Comparison of ENCODE assay signal across 9 cellular contexts in the genomic region with DNA sequence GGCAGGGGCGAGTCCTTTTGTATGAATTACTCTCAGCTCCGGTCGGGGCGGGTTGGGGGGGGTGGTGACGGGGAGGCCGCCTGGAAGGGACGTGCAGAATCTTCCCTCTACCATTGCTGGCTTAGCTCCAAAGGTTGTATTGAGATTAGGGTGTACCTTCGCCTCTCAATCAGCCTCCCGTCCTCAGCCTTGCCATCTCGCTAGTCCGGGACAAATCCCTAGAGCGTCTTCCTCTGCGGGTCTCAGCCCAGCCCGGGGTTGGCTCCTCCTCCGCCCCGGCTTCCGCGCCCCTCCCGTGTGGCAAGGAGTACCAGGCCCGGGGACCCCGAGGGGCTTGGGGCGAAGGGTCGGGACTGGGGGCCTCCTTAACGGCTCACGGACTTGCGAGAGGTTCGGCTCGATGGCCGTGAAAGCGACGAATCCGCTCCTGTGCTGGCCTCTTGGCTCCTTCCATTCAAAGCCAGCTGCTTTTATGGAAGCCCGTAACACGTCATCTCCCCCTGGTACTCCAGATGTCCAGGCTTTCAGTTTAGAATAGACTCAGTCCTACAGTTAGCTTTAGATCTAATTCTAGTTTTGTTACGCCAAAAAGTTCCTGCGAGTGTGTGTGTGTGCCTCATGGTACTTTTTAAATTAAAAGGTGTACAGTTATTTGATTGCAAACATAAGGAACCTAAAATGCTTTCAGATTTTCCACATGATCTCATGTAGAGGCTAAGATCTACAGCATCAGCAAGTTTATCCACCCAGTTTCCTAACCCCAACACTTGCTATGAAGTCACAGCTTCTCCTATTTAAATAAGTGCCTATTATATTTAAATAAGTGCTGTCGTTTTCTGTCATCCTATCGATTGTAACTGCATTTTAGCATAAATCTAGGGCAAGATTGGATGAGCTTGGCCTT. TPM values are rescaled to one million over a fixed set of nuclear protein-coding genes. Genes with fewer than 3 reads are reported as not detected.
DNase-seq lines count a peak whose midpoint lies in the region; ATAC-seq, FAIRE-seq and TF ChIP-seq lines count a peak whose summit lies in the region.
"Had no signal": no experiment of that assay in that cellular context is flagged by ENCODE, and none has a peak within 500 bp of the region (broad histone marks: within the 10 kb centered on the region; RNA-seq: fewer than 3 reads in every experiment).

No MANE protein-coding gene starts in this region.

- H4K91ac ChIP-seq in IMR-90 (ENCODE audit: insufficient read depth, low read depth, low read length), result peak overlapping the region; percentile 89

- H3K36me3 ChIP-seq in DOHH2 (ENCODE audit: control insufficient read depth, low read length), result peaks cover 45% of the 10 kb centered on the region
- peaks cover 32% of the 10 kb centered on the region for H3K36me3 ChIP-seq in IMR-90 (ENCODE audit: control insufficient read depth, insufficient read depth, low read length)
- H3K36me3 ChIP-seq in hepatocyte (replicated peaks; ENCODE audit: insufficient read depth, low read depth), result no peaks in the 10 kb centered on the region

- peak overlapping the region; percentile 97 for H2AK9ac ChIP-seq in IMR-90 (replicated peaks; ENCODE audit: low read depth, low read length, poor library complexity)

- peak overlapping the region; percentile 92 for H3K14ac ChIP-seq in IMR-90 (replicated peaks; ENCODE audit: low read depth, low read length)

- H3K4me3 ChIP-seq in DOHH2 (ENCODE audit: low read length), result peak overlapping the region; percentile 92
- H3K4me3 ChIP-seq in IMR-90 (ENCODE audit: insufficient read depth, low read depth, low read length), result peak overlapping the region; percentile 66
- H3K4me3 ChIP-seq in hepatocyte, result peak overlapping the region; percentile 33

- H4K5ac ChIP-seq in IMR-90 (ENCODE audit: low read depth, low read length), result peak overlapping the region; percentile 81

- WGBS in IMR-90 (ENCODE audit: extremely low coverage in 2 of 2, insufficient read length in 1 of 2), 2 experiments, result 6% methylated on average over 13 of the region's 38 CpGs; no CpG with 5 or more reads in 1 of the 2 experiments
- 7% methylated on average over 35 of the region's 38 CpGs for WGBS in hepatocyte (ENCODE audit: low lambda C conversion rate, missing lambda C conversion rate)

- CTCF ChIA-PET in IMR-90 (lab: Yijun Ruan, JAX), result interaction anchor here (1.7 kb wide), 1 partner anchor 90 kb away, joined by 3 read pairs; no protein-coding TSS in a partner anchor

- H2BK5ac ChIP-seq in IMR-90 (ENCODE audit: low read depth, low read length, poor library complexity, severe bottlenecking), result peak overlapping the region; percentile 98

- peaks cover 3% of the 10 kb centered on the region; the same call in 1 of the 2 replicates for H3K9me1 ChIP-seq in IMR-90 (ENCODE audit: insufficient read depth, low read length)

- peak overlapping the region; percentile 95 for H3K27ac ChIP-seq in DOHH2 (ENCODE audit: low read depth, low read length)
- H3K27ac ChIP-seq in IMR-90 (ENCODE audit: insufficient read depth, low read length), result peak overlapping the region; percentile 97
- H3K27ac ChIP-seq in hepatocyte, result peak overlapping the region; percentile 99

- peak; percentile 91 for DNase-seq in IMR-90
- DNase-seq in RCC 7860 (ENCODE audit: low spot score), result peak; percentile 50
- DNase-seq in amniotic epithelial cell (ENCODE audit: low read depth), result peak; percentile 82
- DNase-seq in hepatocyte (ENCODE audit: low spot score), result peak; percentile 84
- peak; percentile 96 for DNase-seq in retina
- no peak for DNase-seq in stimulated activated naive CD4-positive, alpha-beta T cell (lab: John Stamatoyannopoulos, UW)

- intact Hi-C loops in IMR-90 (cut with micrococcal nuclease), result loop anchor here (1.0 to 2.0 kb wide), 3 partner anchors 59 to 131 kb away; partner anchors contain the start of gene SLC17A5

- H2BK20ac ChIP-seq in IMR-90 (ENCODE audit: low read depth, low read length), result peak overlapping the region; percentile 7

- peak; percentile 56 for TF ChIP-seq POLR2A in IMR-90 (IDR thresholded peaks at IDR 0.05; ENCODE audit: low read depth, low read length)

- peak; percentile 39 for ATAC-seq in GM21717 (IDR thresholded peaks at IDR 0.05; ENCODE audit: unreplicated experiment)
- ATAC-seq in IMR-90 (ENCODE audit: low read depth), result peak; percentile 58

- H2AK5ac ChIP-seq in IMR-90 (ENCODE audit: low read depth, low read length), result peak overlapping the region; percentile 91

- H3F3A ChIP-seq in DOHH2 (ENCODE audit: control insufficient read depth, insufficient read depth), result peaks cover 45% of the 10 kb centered on the region

- peak overlapping the region; percentile 92 for H3K56ac ChIP-seq in IMR-90 (ENCODE audit: extremely low read depth, insufficient read depth, low read length)

- in situ Hi-C loops in IMR-90 (cut with MboI; ENCODE audit: low sequenced_read_pairs), result loop anchor here (5.0 kb wide), 1 partner anchor 61 kb away; no protein-coding TSS in a partner anchor

- peak overlapping the region; percentile 95 for H3K18ac ChIP-seq in IMR-90 (ENCODE audit: low read depth, low read length)

- TF ChIP-seq CTCF in DOHH2 (IDR thresholded peaks at IDR 0.05; ENCODE audit: low read depth, low read length, poor library complexity, severe bottlenecking), result no peak
- TF ChIP-seq CTCF in IMR-90 (conservative IDR thresholded peaks at IDR 0.05; ENCODE audit: low read depth, low read length), result no peak
- no peak for TF ChIP-seq CTCF in hepatocyte (IDR thresholded peaks at IDR 0.05; ENCODE audit: poor library complexity)

- no peak for TF ChIP-seq RAD21 in IMR-90 (IDR thresholded peaks at IDR 0.05; ENCODE audit: low read length)

- H4K20me1 ChIP-seq in DOHH2 (ENCODE audit: control insufficient read depth, insufficient read depth, low read depth, low read length), result peaks cover 14% of the 10 kb centered on the region; the same call in 1 of the 2 replicates
- H4K20me1 ChIP-seq in IMR-90 (ENCODE audit: insufficient read depth, low read length), result peaks cover 41% of the 10 kb centered on the region
- H4K20me1 ChIP-seq in hepatocyte (ENCODE audit: insufficient read depth, poor library complexity, severe bottlenecking), result peaks cover 26% of the 10 kb centered on the region

- H3K4me1 ChIP-seq in DOHH2 (ENCODE audit: control insufficient read depth, low read length), result peaks cover 34% of the 10 kb centered on the region
- peaks cover 12% of the 10 kb centered on the region for H3K4me1 ChIP-seq in IMR-90 (ENCODE audit: control insufficient read depth, insufficient read depth, low read length)
- peaks cover 17% of the 10 kb centered on the region for H3K4me1 ChIP-seq in hepatocyte (ENCODE audit: insufficient read depth)

- peak overlapping the region; percentile 88 for H3K23ac ChIP-seq in IMR-90 (ENCODE audit: low read depth, low read length)

- peak overlapping the region; percentile 75; the same call in 2 of the 3 replicates for H2BK15ac ChIP-seq in IMR-90 (ENCODE audit: low read depth, low read length)

- H3K4me2 ChIP-seq in DOHH2 (ENCODE audit: low read length), result peak overlapping the region; percentile 92
- peak overlapping the region; percentile 84 for H3K4me2 ChIP-seq in IMR-90 (ENCODE audit: low read depth, low read length)
- peak overlapping the region; percentile 73 for H3K4me2 ChIP-seq in hepatocyte

- H3K27me3 ChIP-seq in DOHH2 (ENCODE audit: control insufficient read depth, low read length) (peaks cover 3% of the 10 kb centered on the region; the same call in 1 of the 2 replicates), IMR-90 (ENCODE audit: control insufficient read depth, insufficient read depth, low read length) (no peaks in the 10 kb centered on the region), hepatocyte (no peaks in the 10 kb centered on the region)

- H3K9me2 ChIP-seq in DOHH2 (replicated peaks; ENCODE audit: control insufficient read depth, low read length) (no peaks in the 10 kb centered on the region), hepatocyte (replicated peaks; ENCODE audit: insufficient read depth) (no peaks in the 10 kb centered on the region)

- peak overlapping the region; percentile 84 to 95 for H4K8ac ChIP-seq in IMR-90 (ENCODE audit: low read depth in 2 of 2, low read length in 2 of 2)

- peaks cover 48% of the 10 kb centered on the region for H3K79me2 ChIP-seq in DOHH2 (ENCODE audit: control insufficient read depth, low read length)
- H3K79me2 ChIP-seq in hepatocyte, result peaks cover 29% of the 10 kb centered on the region

- BruUV-seq in IMR-90 (replicated peaks; lab: Mats Ljungman, UMichigan), result TSS peak; percentile 88

- H3K9me3 ChIP-seq in DOHH2 (ENCODE audit: control insufficient read depth, insufficient read depth, low read length) (no peaks in the 10 kb centered on the region), IMR-90 (ENCODE audit: control insufficient read depth, insufficient read depth, low read length) (no peaks in the 10 kb centered on the region), hepatocyte (ENCODE audit: low read depth) (no peaks in the 10 kb centered on the region)

- H3K4ac ChIP-seq in IMR-90 (ENCODE audit: low read depth, low read length), result peak overlapping the region; percentile 93

- H3K9ac ChIP-seq in IMR-90 (ENCODE audit: low read depth, low read length), result peak overlapping the region; percentile 97

- dilution Hi-C loops in IMR-90 (cut with HindIII; ENCODE audit: low sequenced_read_pairs, unreplicated experiment), result no loop called here

- H2BK120ac ChIP-seq in IMR-90 (ENCODE audit: low read depth, low read length), result peak overlapping the region; percentile 79

- peaks cover 10 to 24% of the 10 kb centered on the region in 2 experiments; a peak in 2 of 4 replicates for H3K79me1 ChIP-seq in IMR-90 (ENCODE audit: low read depth in 1 of 2, low read length in 2 of 2)

- no peak for FAIRE-seq in RCC 7860 (lab: Jason Lieb, UNC)
- FAIRE-seq: colon had no signal

- H2AFZ ChIP-seq in IMR-90 (replicated peaks; ENCODE audit: low read length, poor library complexity), result peak overlapping the region; percentile 88
- H2AFZ ChIP-seq in hepatocyte, result peak overlapping the region; percentile 38

- POLR2A ChIA-PET in IMR-90 (lab: Charles Lee; ENCODE audit: unreplicated experiment), result interaction anchor here (0.5 to 3.2 kb wide), 11 partner anchors 8 to 133 kb away, joined by 3 to 35 read pairs (median 5); partner anchors contain the start of gene SLC17A5

TF ChIP-seq in IMR-90, 13 proteins besides CTCF, POLR2A, EP300 and RAD21:
- TF ChIP-seq NFE2L2 (IDR thresholded peaks at IDR 0.05; ENCODE audit: low read depth, low read length) (no peak), MAFK (IDR thresholded peaks at IDR 0.05; ENCODE audit: low read depth, low read length) (peak; percentile 74), CHD1 (IDR thresholded peaks at IDR 0.05; ENCODE audit: low read depth, low read length) (no peak), RCOR1 (IDR thresholded peaks at IDR 0.05; ENCODE audit: insufficient replicate concordance, low read length) (no peak)
TF ChIP-seq in IMR-90: peak in this region for 1.

RNA-seq across cellular contexts. Expression of gene EEF1A1, which starts 0.8 kb away (rescaled TPM):
- 28,223 and 30,152 TPM in 2 replicates for total RNA-seq in IMR-90 (2012; rRNA removed)
- 11,870 and 14,757 TPM in 2 replicates for polyA plus RNA-seq in IMR-90 (2012; rRNA removed)
- 7,454 and 10,082 TPM in 2 replicates for polyA plus RNA-seq in IMR-90 (2012; cell fraction: cytosol; rRNA removed)
- 1,642 and 5,672 TPM in 2 replicates for polyA plus RNA-seq in IMR-90 (2012; cell fraction: nucleus; rRNA removed; ENCODE audit: low replicate concordance)
- 11,226 and 12,699 TPM in 2 replicates for total RNA-seq in hepatocyte
- polyA plus RNA-seq in hepatocyte, result 2,468 and 2,627 TPM in 2 replicates

Comparison
In these comparisons a context has a peak if more than half of its experiments do, and no peak if none do; other contexts are left out.
1. H3K4me3 ChIP-seq: peak in every context shown above with its lines; median percentile 92 in DOHH2; 66 in IMR-90; 33 in hepatocyte.
2. DNase-seq: peak in IMR-90 (single experiment), RCC 7860 (single experiment), amniotic epithelial cell (single experiment), hepatocyte (single experiment) and retina (single experiment); none in stimulated activated naive CD4-positive, alpha-beta T cell (0 of 6).
3. Peak in every context shown above with its lines, with median percentiles within 50 percentile points of each other: H3K27ac ChIP-seq and H3K4me2 ChIP-seq.